In the genomic region with DNA sequence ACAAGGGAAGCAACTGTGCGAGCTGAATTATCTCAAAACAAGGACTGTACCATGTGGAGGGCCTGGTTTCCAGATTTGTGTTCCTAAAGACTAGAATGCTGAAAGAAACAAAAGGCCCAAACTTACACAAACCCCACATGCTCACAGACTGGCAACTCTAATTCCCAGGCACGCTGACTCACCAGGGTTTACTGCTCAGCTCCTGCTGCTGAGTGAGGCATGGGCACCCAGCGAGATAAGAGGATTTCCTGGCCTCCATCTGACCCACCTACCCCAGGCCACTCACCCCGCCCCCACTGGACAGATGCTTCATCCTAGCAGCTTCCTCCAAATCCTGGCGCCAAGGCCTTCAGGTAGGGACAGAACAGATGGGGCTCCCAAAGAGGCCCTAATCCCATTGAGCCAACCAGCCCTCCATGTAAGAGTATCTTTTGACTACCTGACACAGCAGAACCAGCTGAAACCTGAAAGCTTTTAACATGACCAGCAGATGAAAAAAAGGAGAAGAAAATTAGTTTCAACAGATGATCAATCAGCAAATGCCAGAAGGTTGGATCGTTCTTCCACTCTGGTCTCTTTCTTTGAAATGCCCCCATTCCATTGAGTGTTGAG, we compare ENCODE assay signal across 8 cellular contexts. TPM values are rescaled to one million over a fixed set of nuclear protein-coding genes. Genes with fewer than 3 reads are reported as not detected.
DNase-seq lines count a peak whose midpoint lies in the region; ATAC-seq and TF ChIP-seq lines count a peak whose summit lies in the region.

No MANE protein-coding gene starts in this region.

- no peak for TF ChIP-seq CTCF in mucosa of descending colon (IDR thresholded peaks at IDR 0.05)

- H3K27ac Mint-ChIP-seq in activated T-cell treated with anti-CD3 and anti-CD28 coated beads, Interleukin-2, amount 50 U/mL, for 72 hours: peak overlapping the region; percentile 94

- H3K4me1 ChIP-seq in mucosa of descending colon (ENCODE audit: low read depth): peaks cover 21% of the 10 kb centered on the region

- intact Hi-C loops in mucosa of descending colon (cut with DNase I, micrococcal nuclease): no loop called here

- peak overlapping the region in 1 of 2 donors; percentile 40 for H3K4me3 Mint-ChIP-seq in activated T-cell treated with anti-CD3 and anti-CD28 coated beads, Interleukin-2, amount 50 U/mL, for 72 hours
- H3K4me3 Mint-ChIP-seq in activated T-cell treated with anti-CD3 and anti-CD28 coated beads, Interleukin-2, amount 50 U/mL, for 4 hours: no peak overlapping the region

- peak; percentile 35 to 43 for DNase-seq in activated T-cell treated with anti-CD3 and anti-CD28 coated beads, Interleukin-2, amount 50 U/mL, for 72 hours
- no peak for DNase-seq in activated T-cell treated with anti-CD3 and anti-CD28 coated beads, Interleukin-2, amount 50 U/mL, for 4 hours
- DNase-seq in NCI-H82 treated with DMSO at 0.1 percent for 48 hours (lab: John Stamatoyannopoulos, UW; ENCODE audit: unreplicated experiment): peak; percentile 99
- peak; percentile 88 for DNase-seq in dermis blood vessel endothelial cell
- peak in 1 of 3 donors; percentile 55 for DNase-seq in mucosa of descending colon
- DNase-seq in NAMALWA (ENCODE audit: low spot score): no peak
- no peak for DNase-seq in activated gamma-delta T cell treated with Interleukin-2 at 50 U/mL for 16 hours

- peaks cover 40% of the 10 kb centered on the region for H3K4me1 Mint-ChIP-seq in activated T-cell treated with anti-CD3 and anti-CD28 coated beads, Interleukin-2, amount 50 U/mL, for 72 hours (ENCODE audit: low read depth)
- peaks cover 16% of the 10 kb centered on the region for H3K4me1 Mint-ChIP-seq in activated T-cell treated with anti-CD3 and anti-CD28 coated beads, Interleukin-2, amount 50 U/mL, for 4 hours (ENCODE audit: low read depth)

- H3K9me3 ChIP-seq in mucosa of descending colon: no peaks in the 10 kb centered on the region

- no peak overlapping the region for H3K4me3 ChIP-seq in mucosa of descending colon

- H3K27me3 Mint-ChIP-seq in activated T-cell treated with anti-CD3 and anti-CD28 coated beads, Interleukin-2, amount 50 U/mL, for 72 hours (ENCODE audit: low read depth): no peaks in the 10 kb centered on the region
- H3K27me3 Mint-ChIP-seq in activated T-cell treated with anti-CD3 and anti-CD28 coated beads, Interleukin-2, amount 50 U/mL, for 4 hours (ENCODE audit: low read depth): no peaks in the 10 kb centered on the region

- H3K36me3 Mint-ChIP-seq in activated T-cell treated with anti-CD3 and anti-CD28 coated beads, Interleukin-2, amount 50 U/mL, for 72 hours (ENCODE audit: insufficient read depth in 2 of 2): peaks cover 0 to 9% of the 10 kb centered on the region in 2 donors
- peaks cover 6% of the 10 kb centered on the region for H3K36me3 Mint-ChIP-seq in activated T-cell treated with anti-CD3 and anti-CD28 coated beads, Interleukin-2, amount 50 U/mL, for 4 hours (ENCODE audit: insufficient read depth)

- peak; percentile 67 to 85 for ATAC-seq in activated T-cell treated with anti-CD3 and anti-CD28 coated beads, Interleukin-2, amount 50 U/mL, for 72 hours (replicated peaks in 1 of 2)
- no peak for ATAC-seq in activated T-cell treated with anti-CD3 and anti-CD28 coated beads, Interleukin-2, amount 50 U/mL, for 4 hours
- ATAC-seq in mucosa of descending colon (peak; percentile 63), HG03045 (IDR thresholded peaks at IDR 0.05; ENCODE audit: unreplicated experiment) (no peak)

- H3K36me3 ChIP-seq in mucosa of descending colon (ENCODE audit: low read depth): no peaks in the 10 kb centered on the region

- no peaks in the 10 kb centered on the region for H3K9me3 Mint-ChIP-seq in activated T-cell treated with anti-CD3 and anti-CD28 coated beads, Interleukin-2, amount 50 U/mL, for 72 hours
- H3K9me3 Mint-ChIP-seq in activated T-cell treated with anti-CD3 and anti-CD28 coated beads, Interleukin-2, amount 50 U/mL, for 4 hours: no peaks in the 10 kb centered on the region

RNA-seq across cellular contexts. Expression of a gene that starts 33.9 kb away (rescaled TPM):
- total RNA-seq in activated T-cell treated with anti-CD3 and anti-CD28 coated beads, Interleukin-2, amount 50 U/mL, for 72 hours: 1 to 10 TPM; 5.7 to 9.9 TPM
- total RNA-seq in activated T-cell treated with anti-CD3 and anti-CD28 coated beads, Interleukin-2, amount 50 U/mL, for 4 hours: 1 to 10 TPM; 5.8 to 7.5 (median 7.3) TPM
- total RNA-seq in dermis blood vessel endothelial cell (33.8 and 80.8 TPM in 2 replicates), mucosa of descending colon (10 to 100 TPM in 2 of 3 donors, 1 to 10 TPM in 1; 10.0 to 21.5 (median 12.2) TPM)

RNA-seq across cellular contexts. Expression of a gene that starts 34.3 kb away (rescaled TPM):
- 10 to 100 TPM; 31.8 to 44.0 TPM for total RNA-seq in activated T-cell treated with anti-CD3 and anti-CD28 coated beads, Interleukin-2, amount 50 U/mL, for 72 hours
- total RNA-seq in activated T-cell treated with anti-CD3 and anti-CD28 coated beads, Interleukin-2, amount 50 U/mL, for 4 hours: 10 to 100 TPM; 16.0 to 18.2 (median 16.4) TPM
- 75.2 and 87.4 TPM in 2 replicates for total RNA-seq in dermis blood vessel endothelial cell
- 10 to 100 TPM; 16.4 to 25.2 (median 17.3) TPM for total RNA-seq in mucosa of descending colon

RNA-seq across cellular contexts. Expression of a gene that starts 59.9 kb away (rescaled TPM):
- 10 to 100 TPM; 16.5 to 23.8 TPM for total RNA-seq in activated T-cell treated with anti-CD3 and anti-CD28 coated beads, Interleukin-2, amount 50 U/mL, for 72 hours
- 1 to 10 TPM; 2.9 to 3.9 (median 2.9) TPM for total RNA-seq in activated T-cell treated with anti-CD3 and anti-CD28 coated beads, Interleukin-2, amount 50 U/mL, for 4 hours
- total RNA-seq in dermis blood vessel endothelial cell (5.0 and 6.5 TPM in 2 replicates), mucosa of descending colon (1 to 10 TPM; 3.0 to 6.9 (median 4.1) TPM)

RNA-seq across cellular contexts. Expression of a gene that starts 60.0 kb away (rescaled TPM):
- total RNA-seq in activated T-cell treated with anti-CD3 and anti-CD28 coated beads, Interleukin-2, amount 50 U/mL, for 72 hours: 10 to 100 TPM; 20.8 to 24.7 TPM
- 1 to 10 TPM; 8.1 to 9.4 (median 9.4) TPM for total RNA-seq in activated T-cell treated with anti-CD3 and anti-CD28 coated beads, Interleukin-2, amount 50 U/mL, for 4 hours
- total RNA-seq in dermis blood vessel endothelial cell (14.3 and 18.4 TPM in 2 replicates), mucosa of descending colon (10 to 100 TPM; 16.2 to 30.3 (median 30.2) TPM)

Comparison
In these comparisons a context has a peak if more than half of its experiments do, and no peak if none do; other contexts are left out.
1. ATAC-seq: peak in activated T-cell treated with anti-CD3 and anti-CD28 coated beads, Interleukin-2, amount 50 U/mL, for 72 hours (2 of 2) and mucosa of descending colon (single experiment); none in activated T-cell treated with anti-CD3 and anti-CD28 coated beads, Interleukin-2, amount 50 U/mL, for 4 hours (0 of 2) and HG03045 (single experiment).
2. DNase-seq: peak in activated T-cell treated with anti-CD3 and anti-CD28 coated beads, Interleukin-2, amount 50 U/mL, for 72 hours (2 of 2), NCI-H82 treated with DMSO at 0.1 percent for 48 hours (single experiment) and dermis blood vessel endothelial cell (single experiment); none in activated T-cell treated with anti-CD3 and anti-CD28 coated beads, Interleukin-2, amount 50 U/mL, for 4 hours (single experiment), NAMALWA (single experiment) and activated gamma-delta T cell treated with Interleukin-2 at 50 U/mL for 16 hours (single experiment).